9 cellular contexts compared by ENCODE assay signal in the genomic region with DNA sequence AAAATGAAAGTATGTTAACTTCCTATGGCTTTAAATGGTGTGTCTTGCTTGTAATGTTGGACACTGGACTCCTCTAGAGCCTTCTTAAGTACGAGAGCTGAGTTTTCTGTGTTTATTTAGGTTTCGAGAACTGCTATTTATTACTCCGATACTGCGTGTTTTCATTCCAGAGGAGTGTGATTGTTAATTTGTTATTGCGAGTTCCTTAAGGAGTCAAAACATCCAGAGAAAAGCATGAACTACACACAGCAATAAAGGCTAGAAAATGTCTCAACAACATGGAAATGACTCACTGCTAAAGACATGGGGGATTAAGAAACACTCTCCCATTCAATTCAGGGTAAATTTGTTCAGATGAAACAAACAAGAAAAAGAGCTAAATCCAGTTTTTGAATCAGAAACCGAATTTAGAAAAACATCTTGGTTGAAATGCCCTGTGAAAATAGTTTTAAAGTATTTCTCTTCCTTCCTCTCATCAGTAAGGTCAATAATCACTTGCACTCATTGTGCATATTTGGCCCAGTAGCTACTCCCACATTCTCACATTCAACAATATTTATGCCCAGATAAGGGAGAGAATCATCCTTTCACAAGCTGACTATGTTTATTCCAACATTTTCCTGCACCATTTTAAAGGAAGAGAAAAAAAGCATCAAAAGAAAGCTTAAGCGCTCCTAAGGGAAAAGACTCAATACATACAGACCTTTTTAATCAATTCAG. TPM values are rescaled to one million over a fixed set of nuclear protein-coding genes. Genes with fewer than 3 reads are reported as not detected.
A peak's percentile ranks its signal among the peaks of the same experiment; 100 is the strongest.
DNase-seq lines count a peak whose midpoint lies in the region; ATAC-seq and TF ChIP-seq lines count a peak whose summit lies in the region.
"Had no signal": no experiment of that assay in that cellular context is flagged by ENCODE, and none has a peak within 500 bp of the region (broad histone marks: within the 10 kb centered on the region; RNA-seq: fewer than 3 reads in every experiment).

No MANE protein-coding gene starts in this region.

- no peaks in the 10 kb centered on the region for H3K27me3 Mint-ChIP-seq in activated CD4-positive, alpha-beta memory T cell treated with anti-CD3 and anti-CD28 coated beads for 36 hours
- no peaks in the 10 kb centered on the region for H3K27me3 Mint-ChIP-seq in activated CD4-positive, alpha-beta memory T cell treated with anti-CD3 and anti-CD28 coated beads, Interleukin-2, amount 10 ng/mL, durations not matched to agents 7 days and 5 days

- TF ChIP-seq POLR2A in right lobe of liver (IDR thresholded peaks at IDR 0.05) (no peak), transverse colon (IDR thresholded peaks at IDR 0.05) (no peak)

- peak overlapping the region; percentile 4 for H3K27ac Mint-ChIP-seq in activated CD4-positive, alpha-beta memory T cell treated with anti-CD3 and anti-CD28 coated beads for 36 hours
- H3K27ac Mint-ChIP-seq in activated CD4-positive, alpha-beta memory T cell treated with anti-CD3 and anti-CD28 coated beads, Interleukin-2, amount 10 ng/mL, durations not matched to agents 7 days and 5 days: no peak overlapping the region

- peaks cover 65% of the 10 kb centered on the region for H3K4me1 Mint-ChIP-seq in activated CD4-positive, alpha-beta memory T cell treated with anti-CD3 and anti-CD28 coated beads for 36 hours (ENCODE audit: low read depth)
- peaks cover 56% of the 10 kb centered on the region for H3K4me1 Mint-ChIP-seq in activated CD4-positive, alpha-beta memory T cell treated with anti-CD3 and anti-CD28 coated beads, Interleukin-2, amount 10 ng/mL, durations not matched to agents 7 days and 5 days

- CTCF ChIA-PET in activated CD4-positive, alpha-beta memory T cell treated with anti-CD3 and anti-CD28 coated beads for 36 hours (lab: Charles Lee): interaction anchor here (0.6 to 1.7 kb wide), 3 partner anchors 9 to 126 kb away, joined by 3 to 4 read pairs (median 3); no protein-coding TSS in a partner anchor
- CTCF ChIA-PET in activated CD4-positive, alpha-beta memory T cell treated with anti-CD3 and anti-CD28 coated beads, Interleukin-2, amount 10 ng/mL, durations not matched to agents 7 days and 5 days (lab: Charles Lee): interaction anchor here (1.0 to 1.4 kb wide), 2 partner anchors 37 to 73 kb away, joined by 3 to 8 read pairs; no protein-coding TSS in a partner anchor

- no peak for TF ChIP-seq EP300 in transverse colon (IDR thresholded peaks at IDR 0.05; ENCODE audit: low read depth)

- TF ChIP-seq CTCF in brain microvascular endothelial cell (IDR thresholded peaks at IDR 0.05; ENCODE audit: low read depth, low read length, missing control alignments) (no peak), right lobe of liver (IDR thresholded peaks at IDR 0.05) (no peak), transverse colon (IDR thresholded peaks at IDR 0.05) (no peak)

- no peaks in the 10 kb centered on the region for H3K9me3 Mint-ChIP-seq in activated CD4-positive, alpha-beta memory T cell treated with anti-CD3 and anti-CD28 coated beads for 36 hours
- H3K9me3 Mint-ChIP-seq in activated CD4-positive, alpha-beta memory T cell treated with anti-CD3 and anti-CD28 coated beads, Interleukin-2, amount 10 ng/mL, durations not matched to agents 7 days and 5 days: no peaks in the 10 kb centered on the region

- no peaks in the 10 kb centered on the region for H3K9me3 ChIP-seq in right lobe of liver
- no peaks in the 10 kb centered on the region for H3K9me3 ChIP-seq in transverse colon

- no peak overlapping the region for H3K4me3 Mint-ChIP-seq in activated CD4-positive, alpha-beta memory T cell treated with anti-CD3 and anti-CD28 coated beads for 36 hours
- H3K4me3 Mint-ChIP-seq in activated CD4-positive, alpha-beta memory T cell treated with anti-CD3 and anti-CD28 coated beads, Interleukin-2, amount 10 ng/mL, durations not matched to agents 7 days and 5 days: no peak overlapping the region

- in situ Hi-C loops in brain microvascular endothelial cell (cut with HindIII; ENCODE audit: low pct_ligation_motif_present, low sequenced_read_pairs): no loop called here
- in situ Hi-C loops in transverse colon (cut with MboI; ENCODE audit: low pct_ligation_motif_present in 1 of 4, low pct_unique_long_range_greater_than_20kb in 1 of 4, low sequenced_read_pairs in 3 of 4): no loop called here

- DNase-seq in activated CD4-positive, alpha-beta memory T cell treated with anti-CD3 and anti-CD28 coated beads for 36 hours: no peak
- no peak for DNase-seq in activated CD4-positive, alpha-beta memory T cell treated with anti-CD3 and anti-CD28 coated beads, Interleukin-2, amount 10 ng/mL, durations not matched to agents 7 days and 5 days
- DNase-seq in brain microvascular endothelial cell: no peak
- DNase-seq in right lobe of liver: no peak
- no peak for DNase-seq in transverse colon
- DNase-seq in OCI-M2 (lab: John Stamatoyannopoulos, UW; ENCODE audit: unreplicated experiment): no peak
- DNase-seq in activated CD8-positive, alpha-beta memory T cell treated with anti-CD3 and anti-CD28 coated beads, Interleukin-2, amount 50 U/mL, for 48 hours: no peak

- H3K27ac ChIP-seq in brain microvascular endothelial cell (peak overlapping the region; percentile 94), right lobe of liver (peak overlapping the region in 2 of 3 donors; percentile 10 to 14), transverse colon (peak overlapping the region; percentile 51 to 70 (median 62))
- H3K27ac ChIP-seq: C4-2B had no signal

- H3K36me3 ChIP-seq in brain microvascular endothelial cell (replicated peaks): no peaks in the 10 kb centered on the region
- H3K36me3 ChIP-seq in right lobe of liver: no peaks in the 10 kb centered on the region
- H3K36me3 ChIP-seq in transverse colon: no peaks in the 10 kb centered on the region

- no peak for ATAC-seq in right lobe of liver
- no peak for ATAC-seq in GM19452 (IDR thresholded peaks at IDR 0.05; ENCODE audit: unreplicated experiment)

- H3K27me3 ChIP-seq in brain microvascular endothelial cell (replicated peaks) (no peaks in the 10 kb centered on the region), right lobe of liver (no peaks in the 10 kb centered on the region), transverse colon (no peaks in the 10 kb centered on the region)

- H3K4me1 ChIP-seq in right lobe of liver (peaks cover 0 to 31% (median 4%) of the 10 kb centered on the region in 4 donors), transverse colon (peaks cover 16 to 81% (median 45%) of the 10 kb centered on the region in 4 donors)

- POLR2A ChIA-PET in activated CD4-positive, alpha-beta memory T cell treated with anti-CD3 and anti-CD28 coated beads for 36 hours (lab: Charles Lee): interaction anchor here (0.7 to 1.4 kb wide), 2 partner anchors 9 to 37 kb away, joined by 3 read pairs; no protein-coding TSS in a partner anchor
- POLR2A ChIA-PET in activated CD4-positive, alpha-beta memory T cell treated with anti-CD3 and anti-CD28 coated beads, Interleukin-2, amount 10 ng/mL, durations not matched to agents 7 days and 5 days (lab: Charles Lee): interaction anchor here (0.9 to 1.2 kb wide), 3 partner anchors 12 to 20 kb away, joined by 3 to 5 read pairs (median 4); no protein-coding TSS in a partner anchor

- H3K36me3 Mint-ChIP-seq in activated CD4-positive, alpha-beta memory T cell treated with anti-CD3 and anti-CD28 coated beads for 36 hours: peaks cover 2% of the 10 kb centered on the region
- H3K36me3 Mint-ChIP-seq in activated CD4-positive, alpha-beta memory T cell treated with anti-CD3 and anti-CD28 coated beads, Interleukin-2, amount 10 ng/mL, durations not matched to agents 7 days and 5 days (ENCODE audit: low read depth): peaks cover 37% of the 10 kb centered on the region

- 57% methylated on average over 7 of the region's 7 CpGs for WGBS in right lobe of liver (ENCODE audit: insufficient coverage, low coverage, low lambda C conversion rate, missing lambda C conversion rate)
- 60 to 67% methylated on average over 7 of the region's 7 CpGs for WGBS in transverse colon (ENCODE audit: low coverage in 1 of 2), 2 donors

- H3K4me3 ChIP-seq in brain microvascular endothelial cell (ENCODE audit: low read depth, low read length): no peak overlapping the region
- H3K4me3 ChIP-seq in right lobe of liver: no peak overlapping the region
- peak overlapping the region in 1 of 4 donors; percentile 0 for H3K4me3 ChIP-seq in transverse colon

- intact Hi-C loops in activated CD4-positive, alpha-beta memory T cell treated with anti-CD3 and anti-CD28 coated beads for 36 hours (cut with micrococcal nuclease): no loop called here
- intact Hi-C loops in right lobe of liver (cut with DNase I): no loop called here
- intact Hi-C loops in transverse colon (cut with DNase I; ENCODE audit: low total_unique reads): no loop called here

RNA-seq across cellular contexts. Expression of gene ATXN1, which starts 36.0 kb away (rescaled TPM):
- total RNA-seq in activated CD4-positive, alpha-beta memory T cell treated with anti-CD3 and anti-CD28 coated beads for 36 hours: 10 to 100 TPM; 34.1 to 36.7 TPM
- 10 to 100 TPM; 83.1 to 89.4 TPM for total RNA-seq in activated CD4-positive, alpha-beta memory T cell treated with anti-CD3 and anti-CD28 coated beads, Interleukin-2, amount 10 ng/mL, durations not matched to agents 7 days and 5 days
- 10 to 100 TPM; 23.2 to 28.7 (median 25.0) TPM for total RNA-seq in right lobe of liver
- total RNA-seq in transverse colon: 100 to 1,000 TPM in 2 of 4 donors, 10 to 100 TPM in 2; 48.7 to 166 (median 105) TPM

Comparison
In these comparisons a context has a peak if more than half of its experiments do, and no peak if none do; other contexts are left out.
1. H3K27ac ChIP-seq: peak in every context shown above with its lines; median percentile 94 in brain microvascular endothelial cell; 62 in transverse colon; 12 in right lobe of liver.